Comparison of ENCODE assay signal across 9 cellular contexts in the genomic region with DNA sequence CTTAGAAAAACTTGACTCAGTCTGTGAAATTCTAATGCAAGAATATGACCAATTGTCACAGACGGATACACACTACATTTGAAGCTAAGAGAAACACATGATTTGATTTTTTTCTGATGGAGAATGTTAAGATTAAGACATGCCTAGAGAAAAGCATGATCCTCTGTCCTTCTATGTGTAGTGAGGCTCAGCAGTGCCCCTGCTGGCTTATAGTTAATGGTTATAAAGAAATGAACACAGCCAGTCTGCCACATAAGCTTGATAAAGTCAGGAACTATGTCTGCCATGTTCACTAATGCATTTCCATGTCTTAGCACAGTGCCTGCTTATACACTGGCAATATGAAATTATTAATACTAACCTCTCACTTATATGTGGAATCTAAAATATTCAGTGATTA.
DNase-seq lines count a peak whose midpoint lies in the region; ATAC-seq, FAIRE-seq and TF ChIP-seq lines count a peak whose summit lies in the region.
"Had no signal": no experiment of that assay in that cellular context is flagged by ENCODE, and none has a peak within 500 bp of the region (broad histone marks: within the 10 kb centered on the region; RNA-seq: fewer than 3 reads in every experiment).

No MANE protein-coding gene starts in this region.

- POLR2A ChIA-PET in PC-9 (lab: Charles Lee; ENCODE audit: unreplicated experiment), result no interaction called here

- no peaks in the 10 kb centered on the region for H3K9me3 Mint-ChIP-seq in activated T-helper 1 cell treated with anti-CD3 and anti-CD28 coated beads, Interleukin-12 subunit alpha, Interleukin-12 subunit beta, Interleukin-2, Interleukin-4 antibody, amounts not matched to agents 30 ng/mL and 10 ng/mL and 1 ng/mL, durations not matched to agents 14 hours and 24 hours and 36 hours
- no peaks in the 10 kb centered on the region for H3K9me3 Mint-ChIP-seq in activated T-helper 17 cell treated with anti-CD3 and anti-CD28 coated beads, Interleukin-2, amount 50 U/mL, for 72 hours
- H3K9me3 Mint-ChIP-seq: activated CD4-positive, alpha-beta memory T cell treated with anti-CD3 and anti-CD28 coated beads for 36 hours had no signal

- H3K9me2 ChIP-seq in PC-9 (ENCODE audit: insufficient read depth) (no peaks in the 10 kb centered on the region), hepatocyte (replicated peaks; ENCODE audit: insufficient read depth) (no peaks in the 10 kb centered on the region)

- H3K4me1 ChIP-seq in PC-9 (replicated peaks; ENCODE audit: insufficient read depth) (no peaks in the 10 kb centered on the region), hepatocyte (ENCODE audit: insufficient read depth) (no peaks in the 10 kb centered on the region)

- FAIRE-seq in GM19239 (lab: Jason Lieb, UNC), result peak; percentile 66

- DNase-seq in AG10803 (ENCODE audit: low read depth) (peak; percentile 23), GM19239 (ENCODE audit: insufficient read length, low spot score) (no peak), PC-9 (no peak), hepatocyte (ENCODE audit: low spot score) (peak; percentile 47), NCI-H2196 treated with DMSO at 0.1 percent for 48 hours (lab: John Stamatoyannopoulos, UW; ENCODE audit: unreplicated experiment) (no peak)
- DNase-seq in activated T-helper 1 cell treated with anti-CD3 and anti-CD28 coated beads, Interleukin-12 subunit alpha, Interleukin-12 subunit beta, Interleukin-2, Interleukin-4 antibody, amounts not matched to agents 30 ng/mL and 10 ng/mL and 1 ng/mL, durations not matched to agents 14 hours and 24 hours and 36 hours (ENCODE audit: low spot score), result no peak
- no peak for DNase-seq in activated CD4-positive, CD25-positive, alpha-beta regulatory T cell treated with anti-CD3 and anti-CD28 coated beads, Interleukin-2, amount 50 U/mL, for 72 hours
- DNase-seq: activated CD4-positive, alpha-beta memory T cell treated with anti-CD3 and anti-CD28 coated beads for 36 hours had no signal

- ATAC-seq in activated T-helper 17 cell treated with anti-CD3 and anti-CD28 coated beads, Interleukin-2, amount 50 U/mL, for 72 hours (replicated peaks), result no peak

- H3K79me2 ChIP-seq in PC-9 (ENCODE audit: low read depth) (no peaks in the 10 kb centered on the region), hepatocyte (no peaks in the 10 kb centered on the region)

- peak; percentile 54 for TF ChIP-seq CTCF in AG10803 (conservative IDR thresholded peaks at IDR 0.05; ENCODE audit: low read length)
- TF ChIP-seq CTCF in PC-9 (conservative IDR thresholded peaks at IDR 0.05), result peak; percentile 51; the same call in 1 of the 2 replicates
- peak; percentile 42 for TF ChIP-seq CTCF in hepatocyte (IDR thresholded peaks at IDR 0.05; ENCODE audit: poor library complexity)

- H3F3A ChIP-seq in PC-9 (ENCODE audit: insufficient read depth, low read depth), result no peaks in the 10 kb centered on the region

- H3K4me3 Mint-ChIP-seq in activated T-helper 1 cell treated with anti-CD3 and anti-CD28 coated beads, Interleukin-12 subunit alpha, Interleukin-12 subunit beta, Interleukin-2, Interleukin-4 antibody, amounts not matched to agents 30 ng/mL and 10 ng/mL and 1 ng/mL, durations not matched to agents 14 hours and 24 hours and 36 hours, result no peak overlapping the region
- no peak overlapping the region for H3K4me3 Mint-ChIP-seq in activated T-helper 17 cell treated with anti-CD3 and anti-CD28 coated beads, Interleukin-2, amount 50 U/mL, for 72 hours
- H3K4me3 Mint-ChIP-seq: activated CD4-positive, alpha-beta memory T cell treated with anti-CD3 and anti-CD28 coated beads for 36 hours had no signal

- no peaks in the 10 kb centered on the region for H3K27me3 ChIP-seq in PC-9 (ENCODE audit: insufficient read depth, low read depth)
- H3K27me3 ChIP-seq in hepatocyte, result no peaks in the 10 kb centered on the region

- WGBS in hepatocyte (ENCODE audit: low lambda C conversion rate, missing lambda C conversion rate), result 83% methylated on average over 1 of the region's 1 CpG

- CTCF ChIA-PET in PC-9 (lab: Charles Lee), result no interaction called here

- no TSS peak for BruUV-seq in PC-9 (replicated peaks; lab: Mats Ljungman, UMichigan)

- no peaks in the 10 kb centered on the region for H3K9me3 ChIP-seq in PC-9 (ENCODE audit: insufficient read depth, low read depth)
- H3K9me3 ChIP-seq in hepatocyte (ENCODE audit: low read depth), result no peaks in the 10 kb centered on the region

- no peak overlapping the region for H3K27ac ChIP-seq in PC-9
- H3K27ac ChIP-seq in hepatocyte, result no peak overlapping the region

- H3K27me3 Mint-ChIP-seq in activated T-helper 1 cell treated with anti-CD3 and anti-CD28 coated beads, Interleukin-12 subunit alpha, Interleukin-12 subunit beta, Interleukin-2, Interleukin-4 antibody, amounts not matched to agents 30 ng/mL and 10 ng/mL and 1 ng/mL, durations not matched to agents 14 hours and 24 hours and 36 hours (ENCODE audit: insufficient read depth), result peaks cover 3% of the 10 kb centered on the region
- peaks cover 10% of the 10 kb centered on the region for H3K27me3 Mint-ChIP-seq in activated T-helper 17 cell treated with anti-CD3 and anti-CD28 coated beads, Interleukin-2, amount 50 U/mL, for 72 hours

- H3K4me3 ChIP-seq in AG10803 (ENCODE audit: low read length) (no peak overlapping the region), PC-9 (no peak overlapping the region), hepatocyte (no peak overlapping the region)

- intact Hi-C loops in PC-9 (cut with micrococcal nuclease; ENCODE audit: unreplicated experiment), result loop anchor here (10.0 kb wide), 2 partner anchors 664 to 894 kb away; no protein-coding TSS in a partner anchor
- intact Hi-C loops in activated T-helper 1 cell treated with anti-CD3 and anti-CD28 coated beads, Interleukin-12 subunit alpha, Interleukin-12 subunit beta, Interleukin-2, Interleukin-4 antibody, amounts not matched to agents 30 ng/mL and 10 ng/mL and 1 ng/mL, durations not matched to agents 14 hours and 24 hours and 36 hours (cut with micrococcal nuclease), result loop anchor here (2.0 to 10.0 kb wide), 2 partner anchors 380 to 516 kb away; no protein-coding TSS in a partner anchor

- no peaks in the 10 kb centered on the region for H3K36me3 ChIP-seq in PC-9 (ENCODE audit: low read depth)
- H3K36me3 ChIP-seq in hepatocyte (replicated peaks; ENCODE audit: insufficient read depth, low read depth), result no peaks in the 10 kb centered on the region

- H2AFZ ChIP-seq in PC-9 (no peak overlapping the region), hepatocyte (no peak overlapping the region)

- H4K20me1 ChIP-seq in PC-9 (ENCODE audit: insufficient read depth), result no peaks in the 10 kb centered on the region
- no peaks in the 10 kb centered on the region for H4K20me1 ChIP-seq in hepatocyte (ENCODE audit: insufficient read depth, poor library complexity, severe bottlenecking)

- no peaks in the 10 kb centered on the region for H3K36me3 Mint-ChIP-seq in activated T-helper 1 cell treated with anti-CD3 and anti-CD28 coated beads, Interleukin-12 subunit alpha, Interleukin-12 subunit beta, Interleukin-2, Interleukin-4 antibody, amounts not matched to agents 30 ng/mL and 10 ng/mL and 1 ng/mL, durations not matched to agents 14 hours and 24 hours and 36 hours (ENCODE audit: low read depth)
- H3K36me3 Mint-ChIP-seq in activated T-helper 17 cell treated with anti-CD3 and anti-CD28 coated beads, Interleukin-2, amount 50 U/mL, for 72 hours (ENCODE audit: low read depth), result no peaks in the 10 kb centered on the region
- H3K36me3 Mint-ChIP-seq: activated CD4-positive, alpha-beta memory T cell treated with anti-CD3 and anti-CD28 coated beads for 36 hours had no signal

- no peaks in the 10 kb centered on the region for H3K4me1 Mint-ChIP-seq in activated T-helper 1 cell treated with anti-CD3 and anti-CD28 coated beads, Interleukin-12 subunit alpha, Interleukin-12 subunit beta, Interleukin-2, Interleukin-4 antibody, amounts not matched to agents 30 ng/mL and 10 ng/mL and 1 ng/mL, durations not matched to agents 14 hours and 24 hours and 36 hours (ENCODE audit: low read depth)
- H3K4me1 Mint-ChIP-seq in activated T-helper 17 cell treated with anti-CD3 and anti-CD28 coated beads, Interleukin-2, amount 50 U/mL, for 72 hours, result no peaks in the 10 kb centered on the region

- H3K4me2 ChIP-seq in PC-9, result no peak overlapping the region
- no peak overlapping the region for H3K4me2 ChIP-seq in hepatocyte

- H3K27ac Mint-ChIP-seq in activated T-helper 1 cell treated with anti-CD3 and anti-CD28 coated beads, Interleukin-12 subunit alpha, Interleukin-12 subunit beta, Interleukin-2, Interleukin-4 antibody, amounts not matched to agents 30 ng/mL and 10 ng/mL and 1 ng/mL, durations not matched to agents 14 hours and 24 hours and 36 hours, result no peak overlapping the region
- no peak overlapping the region for H3K27ac Mint-ChIP-seq in activated T-helper 17 cell treated with anti-CD3 and anti-CD28 coated beads, Interleukin-2, amount 50 U/mL, for 72 hours
- H3K27ac Mint-ChIP-seq: activated CD4-positive, alpha-beta memory T cell treated with anti-CD3 and anti-CD28 coated beads for 36 hours had no signal

Comparison
In these comparisons a context has a peak if more than half of its experiments do, and no peak if none do; other contexts are left out.
1. DNase-seq: peak in AG10803 (single experiment) and hepatocyte (single experiment); none in GM19239 (single experiment), PC-9 (0 of 2), activated T-helper 1 cell treated with anti-CD3 and anti-CD28 coated beads, Interleukin-12 subunit alpha, Interleukin-12 subunit beta, Interleukin-2, Interleukin-4 antibody, amounts not matched to agents 30 ng/mL and 10 ng/mL and 1 ng/mL, durations not matched to agents 14 hours and 24 hours and 36 hours (single experiment), activated CD4-positive, CD25-positive, alpha-beta regulatory T cell treated with anti-CD3 and anti-CD28 coated beads, Interleukin-2, amount 50 U/mL, for 72 hours (single experiment) and NCI-H2196 treated with DMSO at 0.1 percent for 48 hours (single experiment).
2. Peak in every context shown above with its lines, with median percentiles within 50 percentile points of each other: CTCF ChIP-seq.